ENCODE assay signal across 19 cellular contexts in the genomic region with DNA sequence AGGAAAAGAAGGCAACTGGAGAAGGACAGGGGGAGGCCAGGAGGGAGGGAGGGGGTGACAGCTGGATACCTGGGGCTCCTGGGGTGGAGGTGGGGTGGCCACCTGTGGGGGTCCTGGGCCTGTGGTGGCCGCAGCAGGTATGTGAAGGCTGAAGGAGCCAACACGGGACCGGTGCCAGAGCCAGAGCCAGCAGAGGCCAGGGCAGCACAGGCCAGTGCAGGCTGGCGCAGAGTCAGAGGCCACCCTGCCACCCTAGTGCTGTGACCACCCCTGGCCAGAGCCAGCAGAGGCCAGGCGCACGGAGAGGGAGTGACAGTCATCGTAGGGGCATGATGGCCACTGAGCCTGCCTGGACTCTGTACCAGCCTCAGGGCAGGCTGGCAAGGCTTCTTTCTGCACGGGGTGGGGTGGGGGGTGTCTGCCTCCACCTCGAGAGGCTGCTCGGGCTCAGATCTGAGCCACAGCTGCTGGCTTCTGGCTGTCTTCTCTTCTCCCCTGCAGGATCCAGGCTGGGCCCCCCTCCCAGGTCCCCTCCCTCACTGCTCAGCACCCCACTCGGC. TPM values are rescaled to one million over a fixed set of nuclear protein-coding genes. Genes with fewer than 3 reads are reported as not detected.
A peak's percentile ranks its signal among the peaks of the same experiment; 100 is the strongest.
DNase-seq lines count a peak whose midpoint lies in the region; ATAC-seq and TF ChIP-seq lines count a peak whose summit lies in the region.
"Had no signal": no experiment of that assay in that cellular context is flagged by ENCODE, and none has a peak within 500 bp of the region (broad histone marks: within the 10 kb centered on the region; RNA-seq: fewer than 3 reads in every experiment).

No MANE protein-coding gene starts in this region.

- intact Hi-C loops in right cardiac atrium (cut with DNase I) (loop anchor here in 1 of 4 donors (10.0 kb wide), 1 partner anchor 245 kb away; no protein-coding TSS in a partner anchor), Right ventricle myocardium superior (cut with DNase I) (no loop called here)

- no peak for TF ChIP-seq CTCF in HEK293 (tag by site-specific recombination; IDR thresholded peaks at IDR 0.05)

- POLR2A ChIA-PET in HEK293 (lab: Yijun Ruan, JAX), result no interaction called here

- ATAC-seq in right cardiac atrium, result no peak
- no peak for ATAC-seq in Right ventricle myocardium superior (ENCODE audit: poor library complexity)
- no peak for ATAC-seq in HG03135 (IDR thresholded peaks at IDR 0.05; ENCODE audit: unreplicated experiment)
- ATAC-seq in GM18861 (IDR thresholded peaks at IDR 0.05; ENCODE audit: unreplicated experiment), result no peak

- no peak overlapping the region for H2BK120ac ChIP-seq in neuronal stem cell (ENCODE audit: low read depth, low read length)

- H3K27me3 ChIP-seq in right cardiac atrium (ENCODE audit: control insufficient read depth, insufficient read depth) (no peaks in the 10 kb centered on the region), neuronal stem cell (ENCODE audit: control insufficient read depth in 3 of 3, insufficient read depth in 3 of 3, low read depth in 1 of 3, low read length in 3 of 3) (peaks cover 0 to 48% (median 0%) of the 10 kb centered on the region in 3 experiments)

- H2BK15ac ChIP-seq in neuronal stem cell (ENCODE audit: low read length), result peak overlapping the region; percentile 85

- H3K4me1 ChIP-seq in right cardiac atrium (ENCODE audit: control insufficient read depth, insufficient read depth, low read length), result no peaks in the 10 kb centered on the region
- no peaks in the 10 kb centered on the region for H3K4me1 ChIP-seq in HEK293 (ENCODE audit: control insufficient read depth, insufficient read depth, low read length)
- no peaks in the 10 kb centered on the region for H3K4me1 ChIP-seq in neuronal stem cell (ENCODE audit: control insufficient read depth in 2 of 2, insufficient read depth in 1 of 2, low read depth in 1 of 2, low read length in 2 of 2)

- H3K23ac ChIP-seq in neuronal stem cell (ENCODE audit: low read depth, low read length, poor library complexity), result peak overlapping the region; percentile 80

- CTCF ChIA-PET in HEK293 (lab: Yijun Ruan, JAX), result interaction anchor here (0.9 kb wide), 1 partner anchor 16 kb away, joined by 3 read pairs; no protein-coding TSS in a partner anchor

- H2BK12ac ChIP-seq in neuronal stem cell (ENCODE audit: low read length), result peak overlapping the region; percentile 73

- peak overlapping the region; percentile 21 for H3K14ac ChIP-seq in neuronal stem cell (ENCODE audit: low read length)

- H3K4ac ChIP-seq in neuronal stem cell (ENCODE audit: low read length), result no peak overlapping the region

- H3K18ac ChIP-seq in neuronal stem cell (ENCODE audit: low read length), result peak overlapping the region; percentile 71

- H3K36me3 ChIP-seq in HEK293 (ENCODE audit: control insufficient read depth in 2 of 2, insufficient read depth in 1 of 2, low read length in 2 of 2) (no peaks in the 10 kb centered on the region), neuronal stem cell (replicated peaks in 1 of 2; ENCODE audit: control insufficient read depth in 2 of 2, insufficient read depth in 2 of 2, low read length in 2 of 2) (no peaks in the 10 kb centered on the region)

- DNase-seq in right cardiac atrium, result peak in 2 of 3 donors; percentile 46 to 48
- DNase-seq in Right ventricle myocardium superior, result no peak
- no peak for DNase-seq in neuronal stem cell (ENCODE audit: low spot score)
- DNase-seq: 8988T; C1 segment of cervical spinal cord; Calu3; CD4-positive, alpha-beta memory T cell; COR-L47; DMS53; DMS79 treated with DMSO at 0.1 percent for 48 hours; GF-D8; GM23248; H7; HCEC 1CT had no signal

- H3K79me1 ChIP-seq in neuronal stem cell (ENCODE audit: low read depth, low read length), result peaks cover 2% of the 10 kb centered on the region

- no peak overlapping the region for H2AFZ ChIP-seq in neuronal stem cell (ENCODE audit: low read length)
- H2AFZ ChIP-seq: GM23248 had no signal

- H4K91ac ChIP-seq in neuronal stem cell (ENCODE audit: low read depth, low read length, poor library complexity), result no peak overlapping the region

- H3K4me2 ChIP-seq in neuronal stem cell (ENCODE audit: insufficient read depth, low read length, poor library complexity, severe bottlenecking), result no peak overlapping the region

- WGBS in right cardiac atrium, result 75% methylated on average over 11 of the region's 11 CpGs
- no CpG with 5 or more reads among the region's 11 CpGs for WGBS in neuronal stem cell (ENCODE audit: extremely low coverage in 2 of 2, insufficient read length in 2 of 2, insufficient replicate concordance in 1 of 2), 2 donors

- H3K9me3 ChIP-seq in right cardiac atrium (ENCODE audit: control insufficient read depth, low read length) (no peaks in the 10 kb centered on the region), HEK293 (ENCODE audit: control insufficient read depth, insufficient read depth, low read depth, low read length) (no peaks in the 10 kb centered on the region), neuronal stem cell (replicated peaks in 1 of 2; ENCODE audit: control insufficient read depth in 2 of 2, insufficient read depth in 1 of 2, low read depth in 1 of 2, low read length in 2 of 2) (no peaks in the 10 kb centered on the region)

- peak overlapping the region; percentile 56 for H2AK5ac ChIP-seq in neuronal stem cell (ENCODE audit: low read depth, low read length)

- no peak overlapping the region for H2BK5ac ChIP-seq in neuronal stem cell (ENCODE audit: low read length)

- H4K8ac ChIP-seq in neuronal stem cell (ENCODE audit: low read depth, low read length), result peak overlapping the region; percentile 43

- H3K4me3 ChIP-seq in right cardiac atrium (ENCODE audit: low read length) (no peak overlapping the region), HEK293 (ENCODE audit: low read depth, low read length) (no peak overlapping the region), neuronal stem cell (ENCODE audit: low read length in 2 of 2) (no peak overlapping the region)
- H3K4me3 ChIP-seq: GM23248 had no signal

- H3K9ac ChIP-seq in neuronal stem cell (ENCODE audit: low read depth, low read length, poor library complexity), result peak overlapping the region; percentile 44
- H3K9ac ChIP-seq: GM23248 had no signal

- H3K27ac ChIP-seq in right cardiac atrium (ENCODE audit: low read length) (no peak overlapping the region), HEK293 (ENCODE audit: extremely low read depth, low read depth, low read length) (no peak overlapping the region), neuronal stem cell (replicated peaks; ENCODE audit: low read length) (no peak overlapping the region)
- H3K27ac ChIP-seq: GM23248 had no signal

TF ChIP-seq in HEK293, 187 proteins besides CTCF, POLR2A, EP300 and RAD21:
- TF ChIP-seq, protein P1, sequence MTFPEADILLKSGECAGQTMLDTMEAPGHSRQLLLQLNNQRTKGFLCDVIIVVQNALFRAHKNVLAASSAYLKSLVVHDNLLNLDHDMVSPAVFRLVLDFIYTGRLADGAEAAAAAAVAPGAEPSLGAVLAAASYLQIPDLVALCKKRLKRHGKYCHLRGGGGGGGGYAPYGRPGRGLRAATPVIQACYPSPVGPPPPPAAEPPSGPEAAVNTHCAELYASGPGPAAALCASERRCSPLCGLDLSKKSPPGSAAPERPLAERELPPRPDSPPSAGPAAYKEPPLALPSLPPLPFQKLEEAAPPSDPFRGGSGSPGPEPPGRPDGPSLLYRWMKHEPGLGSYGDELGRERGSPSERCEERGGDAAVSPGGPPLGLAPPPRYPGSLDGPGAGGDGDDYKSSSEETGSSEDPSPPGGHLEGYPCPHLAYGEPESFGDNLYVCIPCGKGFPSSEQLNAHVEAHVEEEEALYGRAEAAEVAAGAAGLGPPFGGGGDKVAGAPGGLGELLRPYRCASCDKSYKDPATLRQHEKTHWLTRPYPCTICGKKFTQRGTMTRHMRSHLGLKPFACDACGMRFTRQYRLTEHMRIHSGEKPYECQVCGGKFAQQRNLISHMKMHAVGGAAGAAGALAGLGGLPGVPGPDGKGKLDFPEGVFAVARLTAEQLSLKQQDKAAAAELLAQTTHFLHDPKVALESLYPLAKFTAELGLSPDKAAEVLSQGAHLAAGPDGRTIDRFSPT (tag by site-specific recombination; IDR thresholded peaks at IDR 0.05), result 0 out of 2 replicates have a peak, but pooled peaks have one; percentile 25
- no peak for TF ChIP-seq ZFP69B (tag by site-specific recombination; IDR thresholded peaks at IDR 0.05)
- peak; percentile 44 for TF ChIP-seq ZIC2 (tag by site-specific recombination; IDR thresholded peaks at IDR 0.05)

RNA-seq across cellular contexts. Expression of a gene that starts 28.8 kb away (rescaled TPM):
- 10 to 100 TPM; 48.1 to 63.4 (median 52.2) TPM for total RNA-seq in right cardiac atrium
- polyA plus RNA-seq in right cardiac atrium, result 38.8 TPM
- total RNA-seq in Right ventricle myocardium superior, result 48.9 TPM
- polyA plus RNA-seq in neuronal stem cell (2013, experiment 1 of 2), result 71.1 TPM
- 69.2 TPM for polyA plus RNA-seq in neuronal stem cell (2013, experiment 2 of 2)

RNA-seq across cellular contexts. Expression of a gene that starts 40.4 kb away (rescaled TPM):
- total RNA-seq in right cardiac atrium (10 to 100 TPM in 3 of 4 donors, 1 to 10 TPM in 1; 7.4 to 12.9 (median 11.6) TPM), Right ventricle myocardium superior (1.3 TPM)
- 17.4 TPM for polyA plus RNA-seq in right cardiac atrium
- polyA plus RNA-seq in neuronal stem cell (2013, experiment 1 of 2), result 0.60 TPM
- 0.46 TPM for polyA plus RNA-seq in neuronal stem cell (2013, experiment 2 of 2)
- total RNA-seq: A673, Calu3, G401 had no signal

Comparison
In these comparisons a context has a peak if more than half of its experiments do, and no peak if none do; other contexts are left out.
1. DNase-seq: peak in right cardiac atrium (2 of 3); none in Right ventricle myocardium superior (single experiment) and neuronal stem cell (single experiment).